ENCODE assay signal across 20 cellular contexts in genomic region chr6:12064538-12064937, GRCh38. TPM values are rescaled to one million over a fixed set of nuclear protein-coding genes. Genes with fewer than 3 reads are reported as not detected.
DNase-seq lines count a peak whose midpoint lies in the region; ATAC-seq lines count a peak whose summit lies in the region.
"Had no signal": no experiment of that assay in that cellular context is flagged by ENCODE, and none has a peak within 500 bp of the region (broad histone marks: within the 10 kb centered on the region; RNA-seq: fewer than 3 reads in every experiment).

No MANE protein-coding gene starts in this region.

- H3K4me3 Mint-ChIP-seq in activated naive CD4-positive, alpha-beta T cell treated with anti-CD3 and anti-CD28 coated beads, Interleukin-2, amount 10 ng/mL, durations not matched to agents 7 days and 5 days, result no peak overlapping the region
- peak overlapping the region; percentile 15 for H3K4me3 Mint-ChIP-seq in activated naive CD8-positive, alpha-beta T cell treated with anti-CD3 and anti-CD28 coated beads, Interleukin-2, amount 50 U/mL, for 24 hours
- H3K4me3 Mint-ChIP-seq in stimulated activated naive B cell treated with anti-CD40 and anti-IgM and Interleukin-4, amounts not matched to agents 10 μg/mL and 1 μg/mL and 100 μg/mL, for 72 hours, result no peak overlapping the region
- H3K4me3 Mint-ChIP-seq: activated naive CD4-positive, alpha-beta T cell treated with anti-CD3 and anti-CD28 coated beads, Interleukin-2, amount 50 U/mL, for 24 hours; immature natural killer cell; neural progenitor cell had no signal

- H3K4me2 ChIP-seq in Karpas-422 (ENCODE audit: low read depth, low read length, poor library complexity, severe bottlenecking), result peak overlapping the region; percentile 72
- H3K4me2 ChIP-seq: neural progenitor cell had no signal

- CTCF ChIA-PET in activated naive CD4-positive, alpha-beta T cell treated with anti-CD3 and anti-CD28 coated beads, Interleukin-2, amount 10 ng/mL, durations not matched to agents 7 days and 5 days (lab: Charles Lee), result interaction anchor here (1.1 to 1.9 kb wide), 2 partner anchors 11 to 409 kb away, joined by 4 to 9 read pairs; no protein-coding TSS in a partner anchor

- H3K4me1 ChIP-seq in Karpas-422 (ENCODE audit: low read length), result peaks cover 76% of the 10 kb centered on the region
- H3K4me1 ChIP-seq: testis had no signal

- peak overlapping the region; percentile 57; the same call in 1 of the 2 replicates for H3K4me3 ChIP-seq in Karpas-422 (ENCODE audit: low read length)
- H3K4me3 ChIP-seq: neural progenitor cell, sigmoid colon, testis, vagina had no signal

- H3K9me3 ChIP-seq in Karpas-422 (ENCODE audit: low read length), result no peaks in the 10 kb centered on the region
- H3K9me3 ChIP-seq: sigmoid colon, testis, vagina had no signal

- H3K9me3 Mint-ChIP-seq in activated naive CD4-positive, alpha-beta T cell treated with anti-CD3 and anti-CD28 coated beads, Interleukin-2, amount 50 U/mL, for 72 hours, result no peaks in the 10 kb centered on the region
- no peaks in the 10 kb centered on the region for H3K9me3 Mint-ChIP-seq in activated naive CD4-positive, alpha-beta T cell treated with anti-CD3 and anti-CD28 coated beads, Interleukin-2, amount 10 ng/mL, durations not matched to agents 7 days and 5 days
- H3K9me3 Mint-ChIP-seq in activated naive CD8-positive, alpha-beta T cell treated with anti-CD3 and anti-CD28 coated beads, Interleukin-2, amount 50 U/mL, for 24 hours, result no peaks in the 10 kb centered on the region
- peaks cover 0 to 3% of the 10 kb centered on the region in 2 donors for H3K9me3 Mint-ChIP-seq in stimulated activated naive B cell treated with anti-CD40 and anti-IgM and Interleukin-4, amounts not matched to agents 10 μg/mL and 1 μg/mL and 100 μg/mL, for 72 hours
- H3K9me3 Mint-ChIP-seq: activated naive CD4-positive, alpha-beta T cell treated with anti-CD3 and anti-CD28 coated beads, Interleukin-2, amount 50 U/mL, for 24 hours; immature natural killer cell; neural progenitor cell had no signal

- no peaks in the 10 kb centered on the region for H3K27me3 ChIP-seq in Karpas-422 (ENCODE audit: low read length)
- H3K27me3 ChIP-seq: neural progenitor cell, sigmoid colon, testis, vagina had no signal

- H3K4me1 Mint-ChIP-seq in activated naive CD4-positive, alpha-beta T cell treated with anti-CD3 and anti-CD28 coated beads, Interleukin-2, amount 10 ng/mL, durations not matched to agents 7 days and 5 days, result peaks cover 38% of the 10 kb centered on the region
- H3K4me1 Mint-ChIP-seq in activated naive CD8-positive, alpha-beta T cell treated with anti-CD3 and anti-CD28 coated beads, Interleukin-2, amount 50 U/mL, for 24 hours, result peaks cover 68% of the 10 kb centered on the region
- peaks cover 35 to 45% of the 10 kb centered on the region in 2 donors for H3K4me1 Mint-ChIP-seq in stimulated activated naive B cell treated with anti-CD40 and anti-IgM and Interleukin-4, amounts not matched to agents 10 μg/mL and 1 μg/mL and 100 μg/mL, for 72 hours

- no peak overlapping the region for H2AFZ ChIP-seq in Karpas-422 (ENCODE audit: low read length)
- H2AFZ ChIP-seq: neural progenitor cell had no signal

- peak overlapping the region; percentile 60 for H3K9ac ChIP-seq in Karpas-422 (ENCODE audit: low read length)
- H3K9ac ChIP-seq: neural progenitor cell had no signal

- H3K27me3 Mint-ChIP-seq in activated naive CD4-positive, alpha-beta T cell treated with anti-CD3 and anti-CD28 coated beads, Interleukin-2, amount 10 ng/mL, durations not matched to agents 7 days and 5 days, result no peaks in the 10 kb centered on the region
- H3K27me3 Mint-ChIP-seq in activated naive CD8-positive, alpha-beta T cell treated with anti-CD3 and anti-CD28 coated beads, Interleukin-2, amount 50 U/mL, for 24 hours, result no peaks in the 10 kb centered on the region
- H3K27me3 Mint-ChIP-seq in stimulated activated naive B cell treated with anti-CD40 and anti-IgM and Interleukin-4, amounts not matched to agents 10 μg/mL and 1 μg/mL and 100 μg/mL, for 72 hours, result no peaks in the 10 kb centered on the region
- H3K27me3 Mint-ChIP-seq: activated naive CD4-positive, alpha-beta T cell treated with anti-CD3 and anti-CD28 coated beads, Interleukin-2, amount 50 U/mL, for 24 hours had no signal

- H3K36me3 ChIP-seq in Karpas-422 (ENCODE audit: insufficient read depth, low read length), result no peaks in the 10 kb centered on the region
- H3K36me3 ChIP-seq: neural progenitor cell, sigmoid colon, vagina had no signal

- peak in 1 of 2 donors; percentile 44 for ATAC-seq in activated naive CD4-positive, alpha-beta T cell treated with anti-CD3 and anti-CD28 coated beads, Interleukin-2, amount 50 U/mL, for 72 hours
- no peak for ATAC-seq in activated naive CD8-positive, alpha-beta T cell treated with anti-CD3 and anti-CD28 coated beads, Interleukin-2, amount 50 U/mL, for 24 hours
- no peak for ATAC-seq in stimulated activated naive B cell treated with anti-CD40 and anti-IgM and Interleukin-4, amounts not matched to agents 10 μg/mL and 1 μg/mL and 100 μg/mL, for 72 hours (replicated peaks)
- no peak for ATAC-seq in GM21447 (IDR thresholded peaks at IDR 0.05; ENCODE audit: unreplicated experiment)
- ATAC-seq: left ventricle myocardium superior had no signal

- no peak for DNase-seq in activated naive CD4-positive, alpha-beta T cell treated with anti-CD3 and anti-CD28 coated beads, Interleukin-2, amount 50 U/mL, for 72 hours (ENCODE audit: low spot score in 2 of 2)
- no peak for DNase-seq in activated naive CD4-positive, alpha-beta T cell treated with anti-CD3 and anti-CD28 coated beads, Interleukin-2, amount 10 ng/mL, durations not matched to agents 7 days and 5 days
- DNase-seq in Karpas-422, result no peak
- no peak for DNase-seq in activated naive CD8-positive, alpha-beta T cell treated with anti-CD3 and anti-CD28 coated beads, Interleukin-2, amount 50 U/mL, for 24 hours
- no peak for DNase-seq in stimulated activated naive B cell treated with anti-CD40 and anti-IgM and Interleukin-4, amounts not matched to agents 10 μg/mL and 1 μg/mL and 100 μg/mL, for 72 hours
- DNase-seq in SW480 (ENCODE audit: low spot score), result no peak
- DNase-seq in LoVo (ENCODE audit: low spot score), result no peak
- DNase-seq: C1 segment of cervical spinal cord, Calu3, immature natural killer cell, KG1, left ventricle myocardium superior, MV-4-11, NCI-H1694, sigmoid colon, testis had no signal

- peak overlapping the region; percentile 86 for H3K27ac ChIP-seq in Karpas-422 (ENCODE audit: low read length)
- H3K27ac ChIP-seq: neural progenitor cell, testis, vagina had no signal

- no peaks in the 10 kb centered on the region for H4K20me1 ChIP-seq in Karpas-422 (ENCODE audit: insufficient read depth, low read depth, low read length)

- H3K9me2 ChIP-seq in Karpas-422 (replicated peaks; ENCODE audit: insufficient read depth, low read length), result no peaks in the 10 kb centered on the region

- peak overlapping the region; percentile 18 to 40 for H3K27ac Mint-ChIP-seq in activated naive CD4-positive, alpha-beta T cell treated with anti-CD3 and anti-CD28 coated beads, Interleukin-2, amount 50 U/mL, for 72 hours
- H3K27ac Mint-ChIP-seq in activated naive CD4-positive, alpha-beta T cell treated with anti-CD3 and anti-CD28 coated beads, Interleukin-2, amount 10 ng/mL, durations not matched to agents 7 days and 5 days, result no peak overlapping the region
- peak overlapping the region; percentile 60 for H3K27ac Mint-ChIP-seq in activated naive CD8-positive, alpha-beta T cell treated with anti-CD3 and anti-CD28 coated beads, Interleukin-2, amount 50 U/mL, for 24 hours
- H3K27ac Mint-ChIP-seq in stimulated activated naive B cell treated with anti-CD40 and anti-IgM and Interleukin-4, amounts not matched to agents 10 μg/mL and 1 μg/mL and 100 μg/mL, for 72 hours, result peak overlapping the region; percentile 88
- H3K27ac Mint-ChIP-seq: activated naive CD4-positive, alpha-beta T cell treated with anti-CD3 and anti-CD28 coated beads, Interleukin-2, amount 50 U/mL, for 24 hours; neural progenitor cell had no signal

- H3K79me2 ChIP-seq in Karpas-422 (ENCODE audit: low read length), result peaks cover 84% of the 10 kb centered on the region

- peaks cover 6 to 35% of the 10 kb centered on the region in 2 donors for H3K36me3 Mint-ChIP-seq in activated naive CD4-positive, alpha-beta T cell treated with anti-CD3 and anti-CD28 coated beads, Interleukin-2, amount 50 U/mL, for 72 hours
- no peaks in the 10 kb centered on the region for H3K36me3 Mint-ChIP-seq in activated naive CD4-positive, alpha-beta T cell treated with anti-CD3 and anti-CD28 coated beads, Interleukin-2, amount 10 ng/mL, durations not matched to agents 7 days and 5 days
- peaks cover 7% of the 10 kb centered on the region for H3K36me3 Mint-ChIP-seq in activated naive CD8-positive, alpha-beta T cell treated with anti-CD3 and anti-CD28 coated beads, Interleukin-2, amount 50 U/mL, for 24 hours (ENCODE audit: low read depth)
- H3K36me3 Mint-ChIP-seq in stimulated activated naive B cell treated with anti-CD40 and anti-IgM and Interleukin-4, amounts not matched to agents 10 μg/mL and 1 μg/mL and 100 μg/mL, for 72 hours, result peaks cover 18 to 29% of the 10 kb centered on the region in 2 donors
- H3K36me3 Mint-ChIP-seq: immature natural killer cell, neural progenitor cell had no signal

RNA-seq across cellular contexts. Expression of gene HIVEP1, which starts 52.4 kb away (rescaled TPM):
- total RNA-seq in activated naive CD4-positive, alpha-beta T cell treated with anti-CD3 and anti-CD28 coated beads, Interleukin-2, amount 50 U/mL, for 72 hours, result 10 to 100 TPM; 54.3 to 75.6 TPM
- total RNA-seq in Karpas-422 (2014; rRNA removed; shearing (Covaris generic); ENCODE audit: low replicate concordance), result 23.4 and 40.8 TPM in 2 replicates
